Comparison of ENCODE assay signal across 9 cellular contexts in genomic region chr11:77039491-77040400, GRCh38. TPM values are rescaled to one million over a fixed set of nuclear protein-coding genes. Genes with fewer than 3 reads are reported as not detected.
DNase-seq lines count a peak whose midpoint lies in the region; ATAC-seq and TF ChIP-seq lines count a peak whose summit lies in the region.
"Had no signal": no experiment of that assay in that cellular context is flagged by ENCODE, and none has a peak within 500 bp of the region (broad histone marks: within the 10 kb centered on the region; RNA-seq: fewer than 3 reads in every experiment).

No MANE protein-coding gene starts in this region.

- whole genome bisulfite sequencing in HUES64 = 28% methylated on average over 109 of the region's 109 CpGs
- WGBS in stomach, 5 donors = 29 to 64% (median 56%) methylated on average over 15 to 109 of the region's 109 CpGs

- DNase-seq in brain microvascular endothelial cell (peak; percentile 24), left colon (peak in 1 of 2 donors; percentile 78), stomach (no peak), RKO (ENCODE audit: low spot score) (no peak)
- no peak for DNase-seq in effector CD8-positive, alpha-beta T cell (lab: John Stamatoyannopoulos, UW)

- no peak overlapping the region for H3K27ac ChIP-seq in BLaER1
- H3K27ac ChIP-seq in HUES64 (ENCODE audit: low read depth, low read length) = no peak overlapping the region
- H3K27ac ChIP-seq in brain microvascular endothelial cell = no peak overlapping the region
- H3K27ac ChIP-seq in stomach = no peak overlapping the region

- TF ChIP-seq POLR2A in stomach (IDR thresholded peaks at IDR 0.05) = no peak

- TF ChIP-seq CTCF in brain microvascular endothelial cell (IDR thresholded peaks at IDR 0.05; ENCODE audit: low read depth, low read length, missing control alignments) = peak; percentile 75
- TF ChIP-seq CTCF in stomach (IDR thresholded peaks at IDR 0.05) = peak in 2 of 7 experiments; percentile 7 to 40

- intact Hi-C loops in left colon (cut with DNase I, micrococcal nuclease) = loop anchor here (10.0 kb wide), 2 partner anchors 55 to 115 kb away; no protein-coding TSS in a partner anchor
- intact Hi-C loops in stomach (cut with DNase I; ENCODE audit: low total_unique reads) = no loop called here

- ATAC-seq in left colon (peak; percentile 44), HG02938 (IDR thresholded peaks at IDR 0.05; ENCODE audit: unreplicated experiment) (no peak)

- H3K36me3 ChIP-seq in BLaER1 (no peaks in the 10 kb centered on the region), HUES64 (ENCODE audit: insufficient read depth, low read length) (no peaks in the 10 kb centered on the region), brain microvascular endothelial cell (replicated peaks) (no peaks in the 10 kb centered on the region), stomach (peaks cover 0 to 15% (median 0%) of the 10 kb centered on the region in 4 donors)

- H3K9ac ChIP-seq in BLaER1 (no peak overlapping the region), HUES64 (ENCODE audit: low read depth, low read length) (no peak overlapping the region)

- H3K4me2 ChIP-seq in BLaER1 = peak overlapping the region; percentile 72

- H3K4me1 ChIP-seq in BLaER1 (peaks cover 19% of the 10 kb centered on the region), HUES64 (ENCODE audit: insufficient read depth, low read length) (no peaks in the 10 kb centered on the region), stomach (peaks cover 16 to 40% (median 27%) of the 10 kb centered on the region in 4 donors)

- H3K4me3 ChIP-seq in BLaER1 = no peak overlapping the region; the same call in 1 of the 2 replicates
- H3K4me3 ChIP-seq in HUES64 (ENCODE audit: low read length) = peak overlapping the region; percentile 44
- H3K4me3 ChIP-seq in brain microvascular endothelial cell (ENCODE audit: low read depth, low read length) = peak overlapping the region; percentile 35
- peak overlapping the region; percentile 25 to 49 (median 36) for H3K4me3 ChIP-seq in stomach

- no peaks in the 10 kb centered on the region for H4K20me1 ChIP-seq in BLaER1

- H3K27me3 ChIP-seq in BLaER1 = peaks cover 16% of the 10 kb centered on the region
- H3K27me3 ChIP-seq in HUES64 (ENCODE audit: insufficient read depth, low read length) = peaks cover 36% of the 10 kb centered on the region
- no peaks in the 10 kb centered on the region for H3K27me3 ChIP-seq in brain microvascular endothelial cell (replicated peaks)
- H3K27me3 ChIP-seq in stomach = peaks cover 0 to 67% (median 23%) of the 10 kb centered on the region in 3 donors

- H3K9me3 ChIP-seq in BLaER1 (peaks cover 11% of the 10 kb centered on the region), HUES64 (ENCODE audit: insufficient read depth, low read depth, low read length) (no peaks in the 10 kb centered on the region), stomach (no peaks in the 10 kb centered on the region)

- no peak for TF ChIP-seq EP300 in stomach (IDR thresholded peaks at IDR 0.05)

- in situ Hi-C loops in brain microvascular endothelial cell (cut with HindIII; ENCODE audit: low pct_ligation_motif_present, low sequenced_read_pairs) = no loop called here

RNA-seq across cellular contexts. Expression of gene B3GNT6, which starts 5.5 kb away (rescaled TPM):
- not detected for polyA plus RNA-seq in HUES64 (2013, experiment 1 of 2)
- polyA plus RNA-seq in HUES64 (2013, experiment 2 of 2) = not detected
- total RNA-seq in left colon = 100 to 1,000 TPM; 107 to 134 TPM
- total RNA-seq in stomach = 100 to 1,000 TPM in 1 of 5 donors, 10 to 100 TPM in 4; 14.5 to 164 (median 61.3) TPM
- 1 to 10 TPM in 2 of 3 donors, under 1 TPM in 1; 0.55 to 5.3 (median 3.1) TPM for polyA plus RNA-seq in stomach
- total RNA-seq: mononuclear cell had no signal

RNA-seq across cellular contexts. Expression of gene CAPN5, which starts 27.0 kb away (rescaled TPM):
- polyA plus RNA-seq in HUES64 (2013, experiment 1 of 2) = 17.3 TPM
- 18.2 TPM for polyA plus RNA-seq in HUES64 (2013, experiment 2 of 2)
- total RNA-seq in left colon = 100 to 1,000 TPM; 219 to 339 TPM
- 100 to 1,000 TPM in 2 of 5 donors, 10 to 100 TPM in 3; 36.4 to 110 (median 86.2) TPM for total RNA-seq in stomach
- 10 to 100 TPM; 10.0 to 53.0 (median 21.7) TPM for polyA plus RNA-seq in stomach
